In genomic region chr11:46236918-46237247, GRCh38 we compare ENCODE assay signal across 10 cellular contexts. TPM values are rescaled to one million over a fixed set of nuclear protein-coding genes. Genes with fewer than 3 reads are reported as not detected.
DNase-seq lines count a peak whose midpoint lies in the region; ATAC-seq and TF ChIP-seq lines count a peak whose summit lies in the region.
"Had no signal": no experiment of that assay in that cellular context is flagged by ENCODE, and none has a peak within 500 bp of the region (broad histone marks: within the 10 kb centered on the region; RNA-seq: fewer than 3 reads in every experiment).

No MANE protein-coding gene starts in this region.

- H3K9me3 Mint-ChIP-seq in CD4-positive, alpha-beta T cell = no peaks in the 10 kb centered on the region
- peaks cover 0 to 3% (median 0%) of the 10 kb centered on the region in 3 donors for H3K9me3 Mint-ChIP-seq in IgD-negative memory B cell
- H3K9me3 Mint-ChIP-seq in dendritic cell treated with granulocyte-macrophage colony-stimulating factor and Interleukin-4, amounts not matched to agents 40 ng/mL and 50 ng/mL, for 4 days = no peaks in the 10 kb centered on the region
- no peaks in the 10 kb centered on the region for H3K9me3 Mint-ChIP-seq in natural killer cell

- intact Hi-C loops in CD4-positive, alpha-beta T cell (cut with DNase I, micrococcal nuclease) = loop anchor here (5.0 to 10.0 kb wide), 3 partner anchors 110 to 130 kb away; partner anchors contain the start of gene PHF21A (in 1 of the 2)
- intact Hi-C loops in dendritic cell treated with granulocyte-macrophage colony-stimulating factor and Interleukin-4, amounts not matched to agents 40 ng/mL and 50 ng/mL, for 4 days (cut with micrococcal nuclease) = loop anchor here (5.0 kb wide), 1 partner anchor 110 kb away; no protein-coding TSS in a partner anchor
- intact Hi-C loops in natural killer cell (cut with micrococcal nuclease) = loop anchor here (5.0 kb wide), 1 partner anchor 290 kb away; no protein-coding TSS in a partner anchor

- H3K27ac ChIP-seq in CD4-positive, alpha-beta T cell (ENCODE audit: low read depth, low read length) = no peak overlapping the region

- no peak for ATAC-seq in CD4-positive, alpha-beta T cell (ENCODE audit: poor library complexity)
- ATAC-seq in natural killer cell (no peak), HG02840 (IDR thresholded peaks at IDR 0.05; ENCODE audit: low FRiP score, unreplicated experiment) (no peak), GM18870 (IDR thresholded peaks at IDR 0.05; ENCODE audit: unreplicated experiment) (no peak)

- DNase-seq in CD4-positive, alpha-beta T cell = no peak
- DNase-seq in natural killer cell = no peak
- DNase-seq in iPS-NIHi11 (ENCODE audit: low spot score) = no peak
- DNase-seq in stimulated activated CD4-positive, alpha-beta T cell treated with anti-CD3 and anti-CD28 coated beads, Interleukin-1b, Interleukin-23, amount 100 ng/mL, for 48 hours = no peak
- DNase-seq: DMS 273 treated with DMSO at 0.1 percent for 48 hours had no signal

- H3K27me3 Mint-ChIP-seq in CD4-positive, alpha-beta T cell = peaks cover 64% of the 10 kb centered on the region
- H3K27me3 Mint-ChIP-seq in IgD-negative memory B cell = peaks cover 29% of the 10 kb centered on the region
- peaks cover 3% of the 10 kb centered on the region for H3K27me3 Mint-ChIP-seq in dendritic cell treated with granulocyte-macrophage colony-stimulating factor and Interleukin-4, amounts not matched to agents 40 ng/mL and 50 ng/mL, for 4 days
- peaks cover 32 to 39% of the 10 kb centered on the region in 2 donors for H3K27me3 Mint-ChIP-seq in natural killer cell (ENCODE audit: low read depth in 2 of 2)

- no peaks in the 10 kb centered on the region for H3K9me3 ChIP-seq in CD4-positive, alpha-beta T cell (ENCODE audit: control insufficient read depth, low read length)
- H3K9me3 ChIP-seq: colonic mucosa had no signal

- peak overlapping the region; percentile 57 for H3K27ac Mint-ChIP-seq in CD4-positive, alpha-beta T cell
- H3K27ac Mint-ChIP-seq in IgD-negative memory B cell (no peak overlapping the region), natural killer cell (peak overlapping the region in 1 of 2 donors; percentile 90)
- H3K27ac Mint-ChIP-seq in dendritic cell treated with granulocyte-macrophage colony-stimulating factor and Interleukin-4, amounts not matched to agents 40 ng/mL and 50 ng/mL, for 4 days = peak overlapping the region; percentile 94

- no peaks in the 10 kb centered on the region for H3K36me3 Mint-ChIP-seq in CD4-positive, alpha-beta T cell (ENCODE audit: low read depth)
- H3K36me3 Mint-ChIP-seq in IgD-negative memory B cell (no peaks in the 10 kb centered on the region), natural killer cell (no peaks in the 10 kb centered on the region)
- no peaks in the 10 kb centered on the region for H3K36me3 Mint-ChIP-seq in dendritic cell treated with granulocyte-macrophage colony-stimulating factor and Interleukin-4, amounts not matched to agents 40 ng/mL and 50 ng/mL, for 4 days (ENCODE audit: low read depth)

- H3K27me3 ChIP-seq in CD4-positive, alpha-beta T cell (ENCODE audit: control insufficient read depth, insufficient read depth, low read length) = peaks cover 15% of the 10 kb centered on the region

- POLR2A ChIA-PET in CD4-positive, alpha-beta T cell (lab: Charles Lee) = interaction anchor here (0.8 kb wide), 1 partner anchor 270 kb away, joined by 3 read pairs; no protein-coding TSS in a partner anchor

- no peak for TF ChIP-seq CTCF in CD4-positive, alpha-beta T cell (IDR thresholded peaks at IDR 0.05)
- no peak for TF ChIP-seq CTCF in natural killer cell (IDR thresholded peaks at IDR 0.05)

- H3K4me1 Mint-ChIP-seq in CD4-positive, alpha-beta T cell (ENCODE audit: low read depth) = peaks cover 15% of the 10 kb centered on the region
- H3K4me1 Mint-ChIP-seq in IgD-negative memory B cell (peaks cover 11 to 20% (median 14%) of the 10 kb centered on the region in 3 donors), natural killer cell (peaks cover 7 to 10% of the 10 kb centered on the region in 2 donors)
- H3K4me1 Mint-ChIP-seq in dendritic cell treated with granulocyte-macrophage colony-stimulating factor and Interleukin-4, amounts not matched to agents 40 ng/mL and 50 ng/mL, for 4 days (ENCODE audit: low read depth) = peaks cover 34% of the 10 kb centered on the region

- peak overlapping the region; percentile 80 for H3K4me3 Mint-ChIP-seq in CD4-positive, alpha-beta T cell
- H3K4me3 Mint-ChIP-seq in IgD-negative memory B cell (peak overlapping the region in 3 of 4 donors; percentile 9 to 81 (median 79)), natural killer cell (peak overlapping the region; percentile 91)
- H3K4me3 Mint-ChIP-seq in dendritic cell treated with granulocyte-macrophage colony-stimulating factor and Interleukin-4, amounts not matched to agents 40 ng/mL and 50 ng/mL, for 4 days = peak overlapping the region; percentile 76

- CTCF ChIA-PET in CD4-positive, alpha-beta T cell (lab: Charles Lee) = no interaction called here

RNA-seq across cellular contexts. Expression of gene CREB3L1, which starts 40.6 kb away (rescaled TPM):
- not detected for total RNA-seq in CD4-positive, alpha-beta T cell
- not detected for polyA plus RNA-seq in IgD-negative memory B cell
- total RNA-seq in natural killer cell = not detected

Comparison
In these comparisons a context has a peak if more than half of its experiments do, and no peak if none do; other contexts are left out.
1. H3K27ac Mint-ChIP-seq: peak in CD4-positive, alpha-beta T cell (single experiment) and dendritic cell treated with granulocyte-macrophage colony-stimulating factor and Interleukin-4, amounts not matched to agents 40 ng/mL and 50 ng/mL, for 4 days (single experiment); none in IgD-negative memory B cell (0 of 3).
2. Peak in every context shown above with its lines, with median percentiles within 50 percentile points of each other: H3K4me3 Mint-ChIP-seq.